Comparison of ENCODE assay signal across 17 cellular contexts in genomic region chr12:72025524-72025923, GRCh38.
DNase-seq lines count a peak whose midpoint lies in the region; ATAC-seq, FAIRE-seq and TF ChIP-seq lines count a peak whose summit lies in the region.
"Had no signal": no experiment of that assay in that cellular context is flagged by ENCODE, and none has a peak within 500 bp of the region (broad histone marks: within the 10 kb centered on the region; RNA-seq: fewer than 3 reads in every experiment).

No MANE protein-coding gene starts in this region.

- no peak overlapping the region for H2AFZ ChIP-seq in PC-3 (ENCODE audit: low read length)
- H2AFZ ChIP-seq in keratinocyte (ENCODE audit: control insufficient read depth, low read length) = no peak overlapping the region
- H2AFZ ChIP-seq: GM23338 had no signal

- TF ChIP-seq CTCF in Calu3 (IDR thresholded peaks at IDR 0.05; ENCODE audit: unreplicated experiment) (no peak), PC-3 (conservative IDR thresholded peaks at IDR 0.05; ENCODE audit: low read depth, low read length) (no peak), bronchial epithelial cell (IDR thresholded peaks at IDR 0.05; ENCODE audit: insufficient read depth, low read length, severe bottlenecking) (no peak), keratinocyte (optimal IDR thresholded peaks at IDR 0.05 in 1 of 3, IDR thresholded peaks at IDR 0.05 in 1 of 3, conservative IDR thresholded peaks at IDR 0.05 in 1 of 3; ENCODE audit: extremely low read depth in 1 of 3, insufficient read depth in 2 of 3, low read length in 3 of 3) (no peak)

- H3K27me3 Mint-ChIP-seq in Calu3 (ENCODE audit: unreplicated experiment) = no peaks in the 10 kb centered on the region

- CTCF ChIA-PET in Calu3 (lab: Charles Lee) = interaction anchor here (0.6 to 1.8 kb wide), 4 partner anchors 9 to 240 kb away, joined by 3 to 10 read pairs (median 4); no protein-coding TSS in a partner anchor
- CTCF ChIA-PET in PC-3 (lab: Charles Lee) = interaction anchor here (0.7 to 0.9 kb wide), 2 partner anchors 9 to 143 kb away, joined by 3 read pairs; no protein-coding TSS in a partner anchor

- no peaks in the 10 kb centered on the region for H3K9me1 ChIP-seq in keratinocyte (ENCODE audit: control insufficient read depth, extremely low read depth, insufficient read depth, low read length)

- H3K4me3 Mint-ChIP-seq in Calu3 (ENCODE audit: low read depth, unreplicated experiment) = no peak overlapping the region
- H3K4me3 Mint-ChIP-seq: CD4-positive, alpha-beta T cell; GM23338 had no signal

- DNase-seq in Calu3 (peak; percentile 40), PC-3 (peak; percentile 49), bronchial epithelial cell (ENCODE audit: low read depth) (peak; percentile 21), keratinocyte (ENCODE audit: low read depth, low spot score) (no peak), CD1c-positive myeloid dendritic cell (ENCODE audit: extremely low spot score) (no peak), HTR-8/SVneo (ENCODE audit: insufficient read length, low spot score) (no peak), hippocampal formation (lab: John Stamatoyannopoulos, UW) (no peak)
- DNase-seq: 8988T; AML-193; CD4-positive, alpha-beta T cell; DMS79; H7 had no signal

- dilution Hi-C loops in keratinocyte (cut with MboI; ENCODE audit: extremely low pct_ligation_motif_present, low sequenced_read_pairs) = no loop called here

- H3K27me3 ChIP-seq in PC-3 (ENCODE audit: low read length) (peaks cover 13% of the 10 kb centered on the region; the same call in 1 of the 2 replicates), bronchial epithelial cell (ENCODE audit: control insufficient read depth, insufficient read depth, low read length) (no peaks in the 10 kb centered on the region), keratinocyte (ENCODE audit: control insufficient read depth, extremely low read depth, insufficient read depth, low read length) (no peaks in the 10 kb centered on the region)
- H3K27me3 ChIP-seq: BLaER1 treated with 17β-estradiol and CSF1 and Interleukin-3, amounts not matched to agents 10 nM and 100 nM had no signal

- H3K4me1 Mint-ChIP-seq in Calu3 (ENCODE audit: low read depth, unreplicated experiment) = peaks cover 20% of the 10 kb centered on the region

- no peaks in the 10 kb centered on the region for H3K9me3 ChIP-seq in PC-3 (ENCODE audit: low read length)
- no peaks in the 10 kb centered on the region for H3K9me3 ChIP-seq in keratinocyte (ENCODE audit: control insufficient read depth, low read depth, low read length)
- H3K9me3 ChIP-seq: BLaER1 treated with 17β-estradiol and CSF1 and Interleukin-3, amounts not matched to agents 10 nM and 100 nM had no signal

- no peaks in the 10 kb centered on the region for H3K79me2 ChIP-seq in PC-3 (ENCODE audit: low read length)
- H3K79me2 ChIP-seq in keratinocyte (ENCODE audit: control insufficient read depth, insufficient read depth, low read length) = no peaks in the 10 kb centered on the region

- H3K27ac Mint-ChIP-seq in Calu3 (ENCODE audit: unreplicated experiment) = no peak overlapping the region
- H3K27ac Mint-ChIP-seq: CD4-positive, alpha-beta T cell; GM23338 had no signal

- FAIRE-seq in bronchial epithelial cell (lab: Jason Lieb, UNC) (no peak), keratinocyte (lab: Jason Lieb, UNC) (peak; percentile 44), HTR-8/SVneo (lab: Jason Lieb, UNC) (no peak)
- FAIRE-seq: GM12878, GM18507 had no signal

- BruUV-seq in Calu3 (replicated peaks; lab: Mats Ljungman, UMichigan) (no TSS peak), PC-3 (replicated peaks; lab: Mats Ljungman, UMichigan) (no TSS peak)

- H3K9ac ChIP-seq in PC-3 (ENCODE audit: low read length) (no peak overlapping the region), keratinocyte (ENCODE audit: control insufficient read depth, extremely low read depth, insufficient read depth, low read length) (no peak overlapping the region)
- H3K9ac ChIP-seq: BLaER1 treated with 17β-estradiol and CSF1 and Interleukin-3, amounts not matched to agents 10 nM and 100 nM had no signal

- intact Hi-C loops in Calu3 (cut with micrococcal nuclease; ENCODE audit: unreplicated experiment) = no loop called here
- intact Hi-C loops in PC-3 (cut with micrococcal nuclease) = no loop called here

- POLR2A ChIA-PET in PC-3 (lab: Charles Lee; ENCODE audit: unreplicated experiment) = no interaction called here

- H3K36me3 Mint-ChIP-seq in Calu3 (ENCODE audit: insufficient read depth, unreplicated experiment) = no peaks in the 10 kb centered on the region

- H3K36me3 ChIP-seq in PC-3 (ENCODE audit: low read depth, low read length) (no peaks in the 10 kb centered on the region), bronchial epithelial cell (ENCODE audit: control insufficient read depth, insufficient read depth, low read length) (no peaks in the 10 kb centered on the region), keratinocyte (ENCODE audit: control insufficient read depth in 2 of 2, extremely low read depth in 1 of 2, insufficient read depth in 2 of 2, low read length in 2 of 2) (no peaks in the 10 kb centered on the region)
- H3K36me3 ChIP-seq: BLaER1 treated with 17β-estradiol and CSF1 and Interleukin-3, amounts not matched to agents 10 nM and 100 nM had no signal

- H3K4me2 ChIP-seq in PC-3 (ENCODE audit: low read length) (no peak overlapping the region), keratinocyte (ENCODE audit: control insufficient read depth, extremely low read depth, insufficient read depth, low read depth, low read length) (no peak overlapping the region)
- H3K4me2 ChIP-seq: BLaER1 treated with 17β-estradiol and CSF1 and Interleukin-3, amounts not matched to agents 10 nM and 100 nM; GM23338 had no signal

- H3K27ac ChIP-seq in PC-3 (ENCODE audit: low read length) = no peak overlapping the region
- no peak overlapping the region for H3K27ac ChIP-seq in keratinocyte (ENCODE audit: control insufficient read depth, insufficient read depth, low read length)
- H3K27ac ChIP-seq: BLaER1 treated with 17β-estradiol and CSF1 and Interleukin-3, amounts not matched to agents 10 nM and 100 nM had no signal

- no peaks in the 10 kb centered on the region for H3K4me1 ChIP-seq in PC-3 (ENCODE audit: insufficient read depth, low read length)
- peaks cover 9% of the 10 kb centered on the region for H3K4me1 ChIP-seq in keratinocyte (ENCODE audit: control insufficient read depth, extremely low read depth, insufficient read depth, low read length)

- H4K20me1 ChIP-seq in PC-3 (ENCODE audit: low read length) (no peaks in the 10 kb centered on the region), keratinocyte (ENCODE audit: control insufficient read depth, extremely low read depth, insufficient read depth, low read length) (no peaks in the 10 kb centered on the region)
- H4K20me1 ChIP-seq: BLaER1 treated with 17β-estradiol and CSF1 and Interleukin-3, amounts not matched to agents 10 nM and 100 nM had no signal

- H3F3A ChIP-seq in PC-3 (ENCODE audit: low read length, unreplicated experiment) = no peaks in the 10 kb centered on the region

- no peaks in the 10 kb centered on the region; the same call in 1 of the 2 replicates for H3K9me2 ChIP-seq in PC-3 (replicated peaks; ENCODE audit: low read length)

- ATAC-seq in PC-3 = peak; percentile 61; the same call in 1 of the 2 replicates
- no peak for ATAC-seq in HG03108 (IDR thresholded peaks at IDR 0.05; ENCODE audit: unreplicated experiment)
- ATAC-seq: GM12878, GM23338 had no signal

- H3K4me3 ChIP-seq in PC-3 (ENCODE audit: low read length) (no peak overlapping the region), bronchial epithelial cell (ENCODE audit: low read depth, low read length) (no peak overlapping the region), keratinocyte (ENCODE audit: control insufficient read depth in 2 of 3, extremely low read depth in 1 of 3, insufficient read depth in 2 of 3, low read depth in 1 of 3, low read length in 3 of 3) (no peak overlapping the region)
- H3K4me3 ChIP-seq: BLaER1 treated with 17β-estradiol and CSF1 and Interleukin-3, amounts not matched to agents 10 nM and 100 nM; GM12878; GM23338 had no signal

- H3K9me3 Mint-ChIP-seq in Calu3 (ENCODE audit: low read depth, unreplicated experiment) = no peaks in the 10 kb centered on the region
- H3K9me3 Mint-ChIP-seq: CD4-positive, alpha-beta T cell; GM23338 had no signal

Comparison
In these comparisons a context has a peak if more than half of its experiments do, and no peak if none do; other contexts are left out.
1. DNase-seq: peak in Calu3 (single experiment), PC-3 (single experiment) and bronchial epithelial cell (single experiment); none in keratinocyte (single experiment), CD1c-positive myeloid dendritic cell (single experiment), HTR-8/SVneo (single experiment) and hippocampal formation (0 of 2).